In the genomic region with DNA sequence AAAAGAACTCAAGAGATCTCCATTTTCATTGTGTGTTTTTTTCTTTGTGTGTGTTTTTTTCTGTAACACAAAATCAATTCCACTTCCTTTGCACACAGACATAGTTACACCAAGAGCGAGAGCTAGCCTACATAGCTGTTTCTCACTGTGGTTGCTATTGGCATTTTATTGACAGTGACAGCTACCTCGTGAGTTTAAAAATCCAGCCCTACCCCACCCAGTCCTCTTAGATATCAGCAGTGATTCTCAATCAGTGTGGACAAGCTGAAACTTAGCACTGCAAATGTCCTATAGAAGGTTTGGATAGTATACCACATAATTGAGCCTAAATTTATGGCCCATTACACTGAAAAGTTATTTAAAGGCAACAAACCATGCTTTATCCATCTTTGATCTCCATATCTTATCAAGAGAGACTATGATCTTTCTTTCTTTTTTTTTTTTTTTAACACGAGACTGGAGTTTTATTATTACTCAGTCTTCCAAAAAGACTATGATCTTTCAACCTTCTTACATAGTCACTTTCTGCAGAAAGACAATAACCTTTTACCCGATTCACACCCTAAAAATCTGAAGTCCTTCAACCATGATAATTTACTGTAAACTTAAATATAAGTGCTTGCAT, we compare ENCODE assay signal across 1 cellular context.
TF ChIP-seq lines count a peak whose summit lies in the region.

No MANE protein-coding gene starts in this region.

TF ChIP-seq in HEK293, 187 proteins besides CTCF, POLR2A, EP300 and RAD21 (continued from another document):
- TF ChIP-seq, protein P1, sequence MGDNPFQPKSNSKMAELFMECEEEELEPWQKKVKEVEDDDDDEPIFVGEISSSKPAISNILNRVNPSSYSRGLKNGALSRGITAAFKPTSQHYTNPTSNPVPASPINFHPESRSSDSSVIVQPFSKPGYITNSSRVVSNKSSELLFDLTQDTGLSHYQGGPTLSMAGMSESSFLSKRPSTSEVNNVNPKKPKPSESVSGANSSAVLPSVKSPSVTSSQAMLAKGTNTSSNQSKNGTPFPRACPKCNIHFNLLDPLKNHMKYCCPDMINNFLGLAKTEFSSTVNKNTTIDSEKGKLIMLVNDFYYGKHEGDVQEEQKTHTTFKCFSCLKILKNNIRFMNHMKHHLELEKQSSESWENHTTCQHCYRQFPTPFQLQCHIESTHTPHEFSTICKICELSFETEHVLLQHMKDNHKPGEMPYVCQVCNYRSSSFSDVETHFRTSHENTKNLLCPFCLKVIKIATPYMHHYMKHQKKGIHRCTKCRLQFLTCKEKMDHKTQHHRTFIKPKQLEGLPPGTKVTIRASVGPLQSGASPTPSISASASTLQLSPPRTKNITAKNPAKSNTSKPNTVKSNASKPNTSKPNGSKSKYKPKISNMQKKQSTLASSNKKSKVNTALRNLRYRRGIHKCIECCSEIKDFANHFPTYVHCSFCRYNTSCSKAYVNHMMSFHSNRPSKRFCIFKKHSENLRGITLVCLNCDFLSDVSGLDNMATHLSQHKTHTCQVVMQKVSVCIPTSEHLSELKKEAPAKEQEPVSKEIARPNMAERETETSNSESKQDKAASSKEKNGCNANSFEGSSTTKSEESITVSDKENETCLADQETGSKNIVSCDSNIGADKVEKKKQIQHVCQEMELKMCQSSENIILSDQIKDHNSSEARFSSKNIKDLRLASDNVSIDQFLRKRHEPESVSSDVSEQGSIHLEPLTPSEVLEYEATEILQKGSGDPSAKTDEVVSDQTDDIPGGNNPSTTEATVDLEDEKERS (tag by site-specific recombination; IDR thresholded peaks at IDR 0.05) = no peak
- TF ChIP-seq GLI4 (tag by site-specific recombination; IDR thresholded peaks at IDR 0.05) (no peak), ZNF132 (tag by site-specific recombination; IDR thresholded peaks at IDR 0.05; ENCODE audit: borderline replicate concordance) (no peak), GLIS1 (tag by site-specific recombination; IDR thresholded peaks at IDR 0.05) (no peak), ZNF366 (tag by site-specific recombination; conservative IDR thresholded peaks at IDR 0.05) (no peak), ZNF133 (tag by site-specific recombination; IDR thresholded peaks at IDR 0.05) (no peak), KLF16 (tag by site-specific recombination; IDR thresholded peaks at IDR 0.05) (no peak), ZNF114 (tag by site-specific recombination; IDR thresholded peaks at IDR 0.05) (no peak), ZNF610 (tag by site-specific recombination; IDR thresholded peaks at IDR 0.05; ENCODE audit: borderline replicate concordance) (no peak), IKZF3 (tag by site-specific recombination; IDR thresholded peaks at IDR 0.05) (no peak), ZNF510 (tag by site-specific recombination; IDR thresholded peaks at IDR 0.05; ENCODE audit: insufficient replicate concordance) (no peak), KLF8 (tag by site-specific recombination; IDR thresholded peaks at IDR 0.05) (no peak), ZNF354C (tag by site-specific recombination; IDR thresholded peaks at IDR 0.05; ENCODE audit: borderline replicate concordance, low read depth) (no peak), ZNF664 (tag by site-specific recombination; IDR thresholded peaks at IDR 0.05) (no peak), ZNF843 (tag by site-specific recombination; IDR thresholded peaks at IDR 0.05) (0 out of 2 replicates have a peak, but pooled peaks have one; percentile 17), ZNF747 (tag by site-specific recombination; IDR thresholded peaks at IDR 0.05) (no peak), ZBTB21 (tag by site-specific recombination; IDR thresholded peaks at IDR 0.05) (no peak), ZNF76 (tag by site-specific recombination; IDR thresholded peaks at IDR 0.05; ENCODE audit: borderline replicate concordance, low read depth) (no peak), ZNF112 (tag by site-specific recombination; IDR thresholded peaks at IDR 0.05) (no peak), ZBTB20 (tag by site-specific recombination; IDR thresholded peaks at IDR 0.05) (no peak), HOXA7 (CRISPR knock-in tag; IDR thresholded peaks at IDR 0.05; ENCODE audit: borderline replicate concordance) (no peak), ZNF658 (tag by site-specific recombination; IDR thresholded peaks at IDR 0.05) (no peak), ZNF621 (tag by site-specific recombination; IDR thresholded peaks at IDR 0.05) (no peak), ZNF16 (tag by site-specific recombination; IDR thresholded peaks at IDR 0.05; ENCODE audit: low read depth) (no peak), ZEB2 (tag by site-specific recombination; IDR thresholded peaks at IDR 0.05) (0 out of 2 replicates have a peak, but pooled peaks have one; percentile 23), OSR2 (tag by site-specific recombination; IDR thresholded peaks at IDR 0.05) (no peak; the same call in 1 of the 2 replicates), ZNF777 (tag by site-specific recombination; IDR thresholded peaks at IDR 0.05; ENCODE audit: borderline replicate concordance) (no peak), ZFP41 (tag by site-specific recombination; IDR thresholded peaks at IDR 0.05; ENCODE audit: borderline replicate concordance) (no peak), SCRT1 (tag by site-specific recombination; IDR thresholded peaks at IDR 0.05; ENCODE audit: borderline replicate concordance) (no peak), OVOL3 (tag by site-specific recombination; IDR thresholded peaks at IDR 0.05) (no peak), EGR2 (tag by site-specific recombination; IDR thresholded peaks at IDR 0.05; ENCODE audit: low read depth) (no peak), GFI1B (tag by site-specific recombination; IDR thresholded peaks at IDR 0.05) (peak; percentile 68), ZNF184 (tag by site-specific recombination; IDR thresholded peaks at IDR 0.05) (no peak)
- TF ChIP-seq, protein P2, sequence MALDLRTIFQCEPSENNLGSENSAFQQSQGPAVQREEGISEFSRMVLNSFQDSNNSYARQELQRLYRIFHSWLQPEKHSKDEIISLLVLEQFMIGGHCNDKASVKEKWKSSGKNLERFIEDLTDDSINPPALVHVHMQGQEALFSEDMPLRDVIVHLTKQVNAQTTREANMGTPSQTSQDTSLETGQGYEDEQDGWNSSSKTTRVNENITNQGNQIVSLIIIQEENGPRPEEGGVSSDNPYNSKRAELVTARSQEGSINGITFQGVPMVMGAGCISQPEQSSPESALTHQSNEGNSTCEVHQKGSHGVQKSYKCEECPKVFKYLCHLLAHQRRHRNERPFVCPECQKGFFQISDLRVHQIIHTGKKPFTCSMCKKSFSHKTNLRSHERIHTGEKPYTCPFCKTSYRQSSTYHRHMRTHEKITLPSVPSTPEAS (tag by site-specific recombination; IDR thresholded peaks at IDR 0.05) = no peak
- TF ChIP-seq, protein P3, sequence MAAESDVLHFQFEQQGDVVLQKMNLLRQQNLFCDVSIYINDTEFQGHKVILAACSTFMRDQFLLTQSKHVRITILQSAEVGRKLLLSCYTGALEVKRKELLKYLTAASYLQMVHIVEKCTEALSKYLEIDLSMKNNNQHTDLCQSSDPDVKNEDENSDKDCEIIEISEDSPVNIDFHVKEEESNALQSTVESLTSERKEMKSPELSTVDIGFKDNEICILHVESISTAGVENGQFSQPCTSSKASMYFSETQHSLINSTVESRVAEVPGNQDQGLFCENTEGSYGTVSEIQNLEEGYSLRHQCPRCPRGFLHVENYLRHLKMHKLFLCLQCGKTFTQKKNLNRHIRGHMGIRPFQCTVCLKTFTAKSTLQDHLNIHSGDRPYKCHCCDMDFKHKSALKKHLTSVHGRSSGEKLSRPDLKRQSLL (tag by site-specific recombination; IDR thresholded peaks at IDR 0.05) = no peak
- TF ChIP-seq, protein P4, sequence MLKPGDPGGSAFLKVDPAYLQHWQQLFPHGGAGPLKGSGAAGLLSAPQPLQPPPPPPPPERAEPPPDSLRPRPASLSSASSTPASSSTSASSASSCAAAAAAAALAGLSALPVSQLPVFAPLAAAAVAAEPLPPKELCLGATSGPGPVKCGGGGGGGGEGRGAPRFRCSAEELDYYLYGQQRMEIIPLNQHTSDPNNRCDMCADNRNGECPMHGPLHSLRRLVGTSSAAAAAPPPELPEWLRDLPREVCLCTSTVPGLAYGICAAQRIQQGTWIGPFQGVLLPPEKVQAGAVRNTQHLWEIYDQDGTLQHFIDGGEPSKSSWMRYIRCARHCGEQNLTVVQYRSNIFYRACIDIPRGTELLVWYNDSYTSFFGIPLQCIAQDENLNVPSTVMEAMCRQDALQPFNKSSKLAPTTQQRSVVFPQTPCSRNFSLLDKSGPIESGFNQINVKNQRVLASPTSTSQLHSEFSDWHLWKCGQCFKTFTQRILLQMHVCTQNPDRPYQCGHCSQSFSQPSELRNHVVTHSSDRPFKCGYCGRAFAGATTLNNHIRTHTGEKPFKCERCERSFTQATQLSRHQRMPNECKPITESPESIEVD (tag by site-specific recombination; IDR thresholded peaks at IDR 0.05) = peak; percentile 43
- TF ChIP-seq, protein P5, sequence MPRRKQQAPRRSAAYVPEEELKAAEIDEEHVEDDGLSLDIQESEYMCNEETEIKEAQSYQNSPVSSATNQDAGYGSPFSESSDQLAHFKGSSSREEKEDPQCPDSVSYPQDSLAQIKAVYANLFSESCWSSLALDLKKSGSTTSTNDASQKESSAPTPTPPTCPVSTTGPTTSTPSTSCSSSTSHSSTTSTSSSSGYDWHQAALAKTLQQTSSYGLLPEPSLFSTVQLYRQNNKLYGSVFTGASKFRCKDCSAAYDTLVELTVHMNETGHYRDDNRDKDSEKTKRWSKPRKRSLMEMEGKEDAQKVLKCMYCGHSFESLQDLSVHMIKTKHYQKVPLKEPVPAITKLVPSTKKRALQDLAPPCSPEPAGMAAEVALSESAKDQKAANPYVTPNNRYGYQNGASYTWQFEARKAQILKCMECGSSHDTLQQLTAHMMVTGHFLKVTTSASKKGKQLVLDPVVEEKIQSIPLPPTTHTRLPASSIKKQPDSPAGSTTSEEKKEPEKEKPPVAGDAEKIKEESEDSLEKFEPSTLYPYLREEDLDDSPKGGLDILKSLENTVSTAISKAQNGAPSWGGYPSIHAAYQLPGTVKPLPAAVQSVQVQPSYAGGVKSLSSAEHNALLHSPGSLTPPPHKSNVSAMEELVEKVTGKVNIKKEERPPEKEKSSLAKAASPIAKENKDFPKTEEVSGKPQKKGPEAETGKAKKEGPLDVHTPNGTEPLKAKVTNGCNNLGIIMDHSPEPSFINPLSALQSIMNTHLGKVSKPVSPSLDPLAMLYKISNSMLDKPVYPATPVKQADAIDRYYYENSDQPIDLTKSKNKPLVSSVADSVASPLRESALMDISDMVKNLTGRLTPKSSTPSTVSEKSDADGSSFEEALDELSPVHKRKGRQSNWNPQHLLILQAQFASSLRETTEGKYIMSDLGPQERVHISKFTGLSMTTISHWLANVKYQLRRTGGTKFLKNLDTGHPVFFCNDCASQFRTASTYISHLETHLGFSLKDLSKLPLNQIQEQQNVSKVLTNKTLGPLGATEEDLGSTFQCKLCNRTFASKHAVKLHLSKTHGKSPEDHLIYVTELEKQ (tag by site-specific recombination; IDR thresholded peaks at IDR 0.05; ENCODE audit: borderline replicate concordance) = no peak
- TF ChIP-seq, protein P6, sequence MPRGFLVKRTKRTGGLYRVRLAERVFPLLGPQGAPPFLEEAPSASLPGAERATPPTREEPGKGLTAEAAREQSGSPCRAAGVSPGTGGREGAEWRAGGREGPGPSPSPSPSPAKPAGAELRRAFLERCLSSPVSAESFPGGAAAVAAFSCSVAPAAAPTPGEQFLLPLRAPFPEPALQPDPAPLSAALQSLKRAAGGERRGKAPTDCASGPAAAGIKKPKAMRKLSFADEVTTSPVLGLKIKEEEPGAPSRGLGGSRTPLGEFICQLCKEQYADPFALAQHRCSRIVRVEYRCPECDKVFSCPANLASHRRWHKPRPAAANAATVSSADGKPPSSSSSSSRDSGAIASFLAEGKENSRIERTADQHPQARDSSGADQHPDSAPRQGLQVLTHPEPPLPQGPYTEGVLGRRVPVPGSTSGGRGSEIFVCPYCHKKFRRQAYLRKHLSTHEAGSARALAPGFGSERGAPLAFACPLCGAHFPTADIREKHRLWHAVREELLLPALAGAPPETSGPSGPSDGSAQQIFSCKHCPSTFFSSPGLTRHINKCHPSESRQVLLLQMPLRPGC (tag by site-specific recombination; IDR thresholded peaks at IDR 0.05) = no peak
- TF ChIP-seq, protein P7, sequence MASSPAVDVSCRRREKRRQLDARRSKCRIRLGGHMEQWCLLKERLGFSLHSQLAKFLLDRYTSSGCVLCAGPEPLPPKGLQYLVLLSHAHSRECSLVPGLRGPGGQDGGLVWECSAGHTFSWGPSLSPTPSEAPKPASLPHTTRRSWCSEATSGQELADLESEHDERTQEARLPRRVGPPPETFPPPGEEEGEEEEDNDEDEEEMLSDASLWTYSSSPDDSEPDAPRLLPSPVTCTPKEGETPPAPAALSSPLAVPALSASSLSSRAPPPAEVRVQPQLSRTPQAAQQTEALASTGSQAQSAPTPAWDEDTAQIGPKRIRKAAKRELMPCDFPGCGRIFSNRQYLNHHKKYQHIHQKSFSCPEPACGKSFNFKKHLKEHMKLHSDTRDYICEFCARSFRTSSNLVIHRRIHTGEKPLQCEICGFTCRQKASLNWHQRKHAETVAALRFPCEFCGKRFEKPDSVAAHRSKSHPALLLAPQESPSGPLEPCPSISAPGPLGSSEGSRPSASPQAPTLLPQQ (tag by site-specific recombination; IDR thresholded peaks at IDR 0.05) = no peak
- TF ChIP-seq, protein P8, sequence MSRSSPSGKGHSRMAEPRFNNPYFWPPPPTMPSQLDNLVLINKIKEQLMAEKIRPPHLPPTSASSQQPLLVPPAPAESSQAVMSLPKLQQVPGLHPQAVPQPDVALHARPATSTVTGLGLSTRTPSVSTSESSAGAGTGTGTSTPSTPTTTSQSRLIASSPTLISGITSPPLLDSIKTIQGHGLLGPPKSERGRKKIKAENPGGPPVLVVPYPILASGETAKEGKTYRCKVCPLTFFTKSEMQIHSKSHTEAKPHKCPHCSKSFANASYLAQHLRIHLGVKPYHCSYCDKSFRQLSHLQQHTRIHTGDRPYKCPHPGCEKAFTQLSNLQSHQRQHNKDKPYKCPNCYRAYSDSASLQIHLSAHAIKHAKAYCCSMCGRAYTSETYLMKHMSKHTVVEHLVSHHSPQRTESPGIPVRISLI (tag by site-specific recombination; IDR thresholded peaks at IDR 0.05) = no peak
- TF ChIP-seq, protein P9, sequence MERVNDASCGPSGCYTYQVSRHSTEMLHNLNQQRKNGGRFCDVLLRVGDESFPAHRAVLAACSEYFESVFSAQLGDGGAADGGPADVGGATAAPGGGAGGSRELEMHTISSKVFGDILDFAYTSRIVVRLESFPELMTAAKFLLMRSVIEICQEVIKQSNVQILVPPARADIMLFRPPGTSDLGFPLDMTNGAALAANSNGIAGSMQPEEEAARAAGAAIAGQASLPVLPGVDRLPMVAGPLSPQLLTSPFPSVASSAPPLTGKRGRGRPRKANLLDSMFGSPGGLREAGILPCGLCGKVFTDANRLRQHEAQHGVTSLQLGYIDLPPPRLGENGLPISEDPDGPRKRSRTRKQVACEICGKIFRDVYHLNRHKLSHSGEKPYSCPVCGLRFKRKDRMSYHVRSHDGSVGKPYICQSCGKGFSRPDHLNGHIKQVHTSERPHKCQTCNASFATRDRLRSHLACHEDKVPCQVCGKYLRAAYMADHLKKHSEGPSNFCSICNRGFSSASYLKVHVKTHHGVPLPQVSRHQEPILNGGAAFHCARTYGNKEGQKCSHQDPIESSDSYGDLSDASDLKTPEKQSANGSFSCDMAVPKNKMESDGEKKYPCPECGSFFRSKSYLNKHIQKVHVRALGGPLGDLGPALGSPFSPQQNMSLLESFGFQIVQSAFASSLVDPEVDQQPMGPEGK (tag by site-specific recombination; IDR thresholded peaks at IDR 0.05) = no peak
- TF ChIP-seq, protein P10, sequence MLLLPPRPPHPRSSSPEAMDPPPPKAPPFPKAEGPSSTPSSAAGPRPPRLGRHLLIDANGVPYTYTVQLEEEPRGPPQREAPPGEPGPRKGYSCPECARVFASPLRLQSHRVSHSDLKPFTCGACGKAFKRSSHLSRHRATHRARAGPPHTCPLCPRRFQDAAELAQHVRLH (tag by site-specific recombination; IDR thresholded peaks at IDR 0.05) = 0 out of 2 replicates have a peak, but pooled peaks have one; percentile 26
